Comparison of ENCODE assay signal across 29 cellular contexts in genomic region chr14:44168566-44168965, GRCh38.
"Had no signal": no experiment of that assay in that cellular context is flagged by ENCODE, and none has a peak within 500 bp of the region (broad histone marks: within the 10 kb centered on the region; RNA-seq: fewer than 3 reads in every experiment).

No MANE protein-coding gene starts in this region.

- DNase-seq: activated CD4-positive, alpha-beta memory T cell treated with anti-CD3 and anti-CD28 coated beads for 36 hours; activated CD4-positive, alpha-beta T cell treated with anti-CD3 and anti-CD28 coated beads for 36 hours; activated CD4-positive, alpha-beta T cell treated with anti-CD3 and anti-CD28 coated beads, Interleukin-2, amount 10 ng/mL, durations not matched to agents 24 days and 14 days; activated CD4-positive, CD25-positive, alpha-beta regulatory T cell; activated CD4-positive, CD25-positive, alpha-beta regulatory T cell treated with anti-CD3 and anti-CD28 coated beads, Interleukin-2, amount 50 U/mL, for 72 hours; activated CD8-positive, alpha-beta memory T cell treated with anti-CD3 and anti-CD28 coated beads, Interleukin-2, amount 50 U/mL, for 48 hours; activated gamma-delta T cell; activated naive CD4-positive, alpha-beta T cell; activated naive CD4-positive, alpha-beta T cell treated with anti-CD3 and anti-CD28 coated beads, Interleukin-2, amount 10 ng/mL, durations not matched to agents 7 days and 5 days; activated naive CD8-positive, alpha-beta T cell treated with anti-CD3 and anti-CD28 coated beads, Interleukin-2, amount 10 ng/mL, durations not matched to agents 7 days and 5 days; activated T-cell treated with anti-CD3 and anti-CD28 coated beads for 4 hours; activated T-cell treated with anti-CD3 and anti-CD28 coated beads, Interleukin-2, amount 50 U/mL, for 24 hours; activated T-cell treated with anti-CD3 and anti-CD28 coated beads, Interleukin-2, amount 50 U/mL, for 72 hours; amniotic stem cell; anterior cingulate cortex; brain microvascular endothelial cell; cortex of kidney; dermis blood vessel endothelial cell; effector CD4-positive, alpha-beta T cell; effector memory CD8-positive, alpha-beta T cell; erythroblast; foreskin keratinocyte; T-helper 2 cell had no signal

- H3K27me3 ChIP-seq: brain microvascular endothelial cell, esophagus muscularis mucosa, foreskin keratinocyte, gastroesophageal sphincter had no signal

- H3K27me3 Mint-ChIP-seq: activated CD4-positive, alpha-beta memory T cell treated with anti-CD3 and anti-CD28 coated beads for 36 hours; activated CD4-positive, alpha-beta T cell treated with anti-CD3 and anti-CD28 coated beads for 36 hours; activated CD4-positive, alpha-beta T cell treated with anti-CD3 and anti-CD28 coated beads, Interleukin-2, amount 10 ng/mL, durations not matched to agents 24 days and 14 days; activated naive CD4-positive, alpha-beta T cell treated with anti-CD3 and anti-CD28 coated beads, Interleukin-2, amount 10 ng/mL, durations not matched to agents 7 days and 5 days; activated naive CD8-positive, alpha-beta T cell treated with anti-CD3 and anti-CD28 coated beads, Interleukin-2, amount 10 ng/mL, durations not matched to agents 7 days and 5 days; activated T-cell treated with anti-CD3 and anti-CD28 coated beads, Interleukin-2, amount 50 U/mL, for 24 hours; central memory CD8-positive, alpha-beta T cell; effector memory CD8-positive, alpha-beta T cell had no signal

- FAIRE-seq: astrocyte, bronchial epithelial cell had no signal

- H3K4me3 ChIP-seq: esophagus muscularis mucosa, gastroesophageal sphincter had no signal

- H3K4me1 Mint-ChIP-seq: activated CD4-positive, alpha-beta T cell treated with anti-CD3 and anti-CD28 coated beads for 36 hours; activated CD4-positive, alpha-beta T cell treated with anti-CD3 and anti-CD28 coated beads, Interleukin-2, amount 10 ng/mL, durations not matched to agents 24 days and 14 days; activated naive CD4-positive, alpha-beta T cell treated with anti-CD3 and anti-CD28 coated beads, Interleukin-2, amount 10 ng/mL, durations not matched to agents 7 days and 5 days; activated naive CD8-positive, alpha-beta T cell treated with anti-CD3 and anti-CD28 coated beads, Interleukin-2, amount 10 ng/mL, durations not matched to agents 7 days and 5 days; central memory CD8-positive, alpha-beta T cell had no signal

- H3K4me1 ChIP-seq: esophagus muscularis mucosa, foreskin keratinocyte, gastroesophageal sphincter had no signal

- H3K36me3 ChIP-seq: brain microvascular endothelial cell, esophagus muscularis mucosa, gastroesophageal sphincter had no signal

- H3K4me3 Mint-ChIP-seq: activated CD4-positive, alpha-beta memory T cell treated with anti-CD3 and anti-CD28 coated beads for 36 hours; activated CD4-positive, alpha-beta T cell treated with anti-CD3 and anti-CD28 coated beads for 36 hours; activated CD4-positive, alpha-beta T cell treated with anti-CD3 and anti-CD28 coated beads, Interleukin-2, amount 10 ng/mL, durations not matched to agents 24 days and 14 days; activated naive CD4-positive, alpha-beta T cell treated with anti-CD3 and anti-CD28 coated beads, Interleukin-2, amount 10 ng/mL, durations not matched to agents 7 days and 5 days; activated naive CD8-positive, alpha-beta T cell treated with anti-CD3 and anti-CD28 coated beads, Interleukin-2, amount 10 ng/mL, durations not matched to agents 7 days and 5 days; activated T-cell treated with anti-CD3 and anti-CD28 coated beads, Interleukin-2, amount 50 U/mL, for 24 hours; activated T-cell treated with anti-CD3 and anti-CD28 coated beads, Interleukin-2, amount 50 U/mL, for 72 hours; central memory CD8-positive, alpha-beta T cell; effector memory CD8-positive, alpha-beta T cell had no signal

- H3K36me3 Mint-ChIP-seq: activated CD4-positive, alpha-beta memory T cell treated with anti-CD3 and anti-CD28 coated beads for 36 hours; activated naive CD4-positive, alpha-beta T cell treated with anti-CD3 and anti-CD28 coated beads, Interleukin-2, amount 10 ng/mL, durations not matched to agents 7 days and 5 days; activated naive CD4-positive, alpha-beta T cell treated with anti-CD3 and anti-CD28 coated beads, Interleukin-2, amount 50 U/mL, for 72 hours; activated naive CD8-positive, alpha-beta T cell treated with anti-CD3 and anti-CD28 coated beads, Interleukin-2, amount 10 ng/mL, durations not matched to agents 7 days and 5 days had no signal

- H3K9me3 Mint-ChIP-seq: activated naive CD8-positive, alpha-beta T cell treated with anti-CD3 and anti-CD28 coated beads, Interleukin-2, amount 10 ng/mL, durations not matched to agents 7 days and 5 days had no signal

- H3K27ac Mint-ChIP-seq: activated CD4-positive, alpha-beta memory T cell treated with anti-CD3 and anti-CD28 coated beads for 36 hours; activated CD4-positive, alpha-beta T cell treated with anti-CD3 and anti-CD28 coated beads for 36 hours; activated CD4-positive, alpha-beta T cell treated with anti-CD3 and anti-CD28 coated beads, Interleukin-2, amount 10 ng/mL, durations not matched to agents 24 days and 14 days; activated naive CD4-positive, alpha-beta T cell treated with anti-CD3 and anti-CD28 coated beads, Interleukin-2, amount 10 ng/mL, durations not matched to agents 7 days and 5 days; activated naive CD4-positive, alpha-beta T cell treated with anti-CD3 and anti-CD28 coated beads, Interleukin-2, amount 50 U/mL, for 72 hours; activated naive CD8-positive, alpha-beta T cell treated with anti-CD3 and anti-CD28 coated beads, Interleukin-2, amount 10 ng/mL, durations not matched to agents 7 days and 5 days; activated T-cell treated with anti-CD3 and anti-CD28 coated beads, Interleukin-2, amount 50 U/mL, for 24 hours; activated T-cell treated with anti-CD3 and anti-CD28 coated beads, Interleukin-2, amount 50 U/mL, for 72 hours; effector memory CD8-positive, alpha-beta T cell had no signal

- ATAC-seq: activated CD4-positive, alpha-beta T cell treated with anti-CD3 and anti-CD28 coated beads for 36 hours; activated naive CD4-positive, alpha-beta T cell treated with anti-CD3 and anti-CD28 coated beads, Interleukin-2, amount 50 U/mL, for 72 hours; activated T-cell treated with anti-CD3 and anti-CD28 coated beads, Interleukin-2, amount 50 U/mL, for 72 hours; effector memory CD8-positive, alpha-beta T cell; foreskin keratinocyte; gastroesophageal sphincter had no signal

- H3K9me3 ChIP-seq: esophagus muscularis mucosa, gastroesophageal sphincter had no signal

- H3K27ac ChIP-seq: brain microvascular endothelial cell, esophagus muscularis mucosa, foreskin keratinocyte, gastroesophageal sphincter had no signal
